In the genomic region with DNA sequence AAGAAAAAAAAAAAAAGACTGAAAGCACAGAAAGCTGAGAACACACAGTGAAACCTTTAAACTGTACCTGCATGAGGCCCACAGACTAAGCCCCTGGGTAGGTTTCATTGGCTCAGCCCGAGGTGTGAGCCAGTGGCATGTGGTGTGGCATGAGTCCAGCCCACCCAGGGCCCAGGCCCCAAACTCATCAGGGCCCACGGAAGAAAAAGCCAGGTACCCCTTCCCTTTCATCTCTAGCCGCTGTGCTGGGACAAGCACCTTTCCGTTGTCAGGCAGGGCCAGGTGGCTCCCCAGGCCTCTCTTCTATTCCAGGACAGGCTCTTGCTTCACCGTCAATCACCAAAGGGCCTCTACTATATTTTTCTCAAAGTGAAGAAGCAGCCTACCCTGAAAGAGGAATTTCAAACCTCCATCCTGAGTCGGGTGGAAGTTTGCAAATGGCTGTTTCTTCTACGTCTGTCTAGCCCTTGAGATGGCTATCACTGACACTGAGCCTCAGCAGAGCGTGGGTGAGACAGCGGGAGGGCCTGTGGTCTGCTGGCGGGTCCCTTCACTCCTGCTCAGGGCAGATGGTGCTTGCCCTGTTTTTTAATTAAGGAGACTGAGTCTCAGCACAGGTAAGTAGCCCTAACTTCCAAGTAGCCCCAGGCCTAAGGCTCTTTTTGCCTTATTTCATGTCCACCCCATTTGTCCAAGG, we compare ENCODE assay signal across 18 cellular contexts. TPM values are rescaled to one million over a fixed set of nuclear protein-coding genes. Genes with fewer than 3 reads are reported as not detected.
A peak's percentile ranks its signal among the peaks of the same experiment; 100 is the strongest.
DNase-seq lines count a peak whose midpoint lies in the region; ATAC-seq and TF ChIP-seq lines count a peak whose summit lies in the region.
"Had no signal": no experiment of that assay in that cellular context is flagged by ENCODE, and none has a peak within 500 bp of the region (broad histone marks: within the 10 kb centered on the region; RNA-seq: fewer than 3 reads in every experiment).

No MANE protein-coding gene starts in this region.

- no peak overlapping the region for H3K18ac ChIP-seq in mesenchymal stem cell (ENCODE audit: low read depth in 1 of 2, low read length in 2 of 2)

- H3K79me1 ChIP-seq in mesenchymal stem cell (replicated peaks; ENCODE audit: low read length, poor library complexity, severe bottlenecking) = peaks cover 7% of the 10 kb centered on the region

- H3K4me3 ChIP-seq in breast epithelium (no peak overlapping the region), WERI-Rb-1 (ENCODE audit: low read depth, low read length) (no peak overlapping the region), mesenchymal stem cell (ENCODE audit: insufficient read depth in 1 of 2, low read depth in 1 of 2, low read length in 2 of 2) (no peak overlapping the region), tibial nerve (no peak overlapping the region)
- H3K4me3 ChIP-seq: mucosa of descending colon, psoas muscle had no signal

- DNase-seq in MCF 10A (ENCODE audit: unreplicated experiment) (no peak), breast epithelium (ENCODE audit: low spot score in 2 of 2) (no peak), WERI-Rb-1 (no peak), mesenchymal stem cell (no peak), tibial nerve (ENCODE audit: low spot score in 2 of 2) (no peak), NCI-H1417 treated with DMSO at 0.1 percent for 48 hours (lab: John Stamatoyannopoulos, UW) (no peak), superior temporal gyrus (ENCODE audit: extremely low spot score) (no peak)
- DNase-seq: ACHN; activated CD4-positive, alpha-beta T cell treated with anti-CD3 and anti-CD28 coated beads for 1 hour; activated T-cell treated with anti-CD3 and anti-CD28 coated beads for 4 hours; mucosa of descending colon; NCI-H2081 treated with DMSO at 0.1 percent for 48 hours; NCI-H774; psoas muscle had no signal

- peak overlapping the region; percentile 89 for H3K27ac Mint-ChIP-seq in MCF 10A (ENCODE audit: low read depth, unreplicated experiment)
- H3K27ac Mint-ChIP-seq: T-helper 1 cell treated with Interleukin-12 subunit alpha and Interleukin-12 subunit beta and Interleukin-4 antibody, amounts not matched to agents 30 μg/mL and 1 μg/mL, for 36 hours had no signal

- no TSS peak for BruUV-seq in MCF 10A (replicated peaks; lab: Mats Ljungman, UMichigan)

- no peak overlapping the region for H2AK5ac ChIP-seq in mesenchymal stem cell (ENCODE audit: low read length, severe bottlenecking)

- no peak overlapping the region for H3K4ac ChIP-seq in mesenchymal stem cell (ENCODE audit: low read depth in 1 of 2, low read length in 2 of 2)

- H2AFZ ChIP-seq in mesenchymal stem cell (ENCODE audit: low read depth, low read length) = no peak overlapping the region

- H3K27me3 ChIP-seq in breast epithelium (no peaks in the 10 kb centered on the region), WERI-Rb-1 (ENCODE audit: insufficient read depth, low read depth, severe bottlenecking) (no peaks in the 10 kb centered on the region), mesenchymal stem cell (ENCODE audit: control insufficient read depth in 1 of 2, insufficient read depth in 1 of 2, low read length in 2 of 2) (no peaks in the 10 kb centered on the region), tibial nerve (no peaks in the 10 kb centered on the region)

- peak overlapping the region; percentile 15 for H3K9ac ChIP-seq in mesenchymal stem cell (ENCODE audit: low read length)

- no peak overlapping the region for H2BK15ac ChIP-seq in mesenchymal stem cell (ENCODE audit: low read depth, poor library complexity, severe bottlenecking)

- H3K36me3 ChIP-seq in breast epithelium (no peaks in the 10 kb centered on the region), WERI-Rb-1 (peaks cover 44% of the 10 kb centered on the region), mesenchymal stem cell (ENCODE audit: control insufficient read depth in 1 of 2, insufficient read depth in 2 of 2, low read depth in 1 of 2, low read length in 2 of 2) (peaks cover 30 to 41% of the 10 kb centered on the region in 2 experiments), tibial nerve (peaks cover 0 to 30% (median 6%) of the 10 kb centered on the region in 3 donors)

- H3K9me3 Mint-ChIP-seq in MCF 10A (ENCODE audit: unreplicated experiment) = no peaks in the 10 kb centered on the region
- H3K9me3 Mint-ChIP-seq: activated naive CD4-positive, alpha-beta T cell treated with anti-CD3 and anti-CD28 coated beads, Interleukin-2, amount 50 U/mL, for 72 hours; T-helper 1 cell treated with Interleukin-12 subunit alpha and Interleukin-12 subunit beta and Interleukin-4 antibody, amounts not matched to agents 30 μg/mL and 1 μg/mL, for 36 hours had no signal

- no peak overlapping the region for H3K4me2 ChIP-seq in mesenchymal stem cell (ENCODE audit: low read length, poor library complexity, severe bottlenecking)

- H3K27ac ChIP-seq in breast epithelium = peak overlapping the region in 1 of 2 donors; percentile 24
- H3K27ac ChIP-seq in WERI-Rb-1 = peak overlapping the region; percentile 28; the same call in 1 of the 2 replicates
- no peak overlapping the region for H3K27ac ChIP-seq in mesenchymal stem cell (ENCODE audit: low read length, poor library complexity, severe bottlenecking)
- peak overlapping the region; percentile 76 to 100 (median 100) for H3K27ac ChIP-seq in tibial nerve
- H3K27ac ChIP-seq: psoas muscle had no signal

- WGBS in mesenchymal stem cell = 86% methylated on average over 10 of the region's 10 CpGs
- 73 to 81% methylated on average over 10 of the region's 10 CpGs for WGBS in tibial nerve, 2 donors

- ATAC-seq in HG03025 (IDR thresholded peaks at IDR 0.05; ENCODE audit: low FRiP score, unreplicated experiment) = no peak
- ATAC-seq: activated naive CD4-positive, alpha-beta T cell treated with anti-CD3 and anti-CD28 coated beads, Interleukin-2, amount 50 U/mL, for 72 hours; mucosa of descending colon had no signal

- no peaks in the 10 kb centered on the region for H3K27me3 Mint-ChIP-seq in MCF 10A (ENCODE audit: insufficient read depth, unreplicated experiment)

- peaks cover 24% of the 10 kb centered on the region for H3K36me3 Mint-ChIP-seq in MCF 10A (ENCODE audit: insufficient read depth, unreplicated experiment)
- H3K36me3 Mint-ChIP-seq: activated naive CD4-positive, alpha-beta T cell treated with anti-CD3 and anti-CD28 coated beads, Interleukin-2, amount 50 U/mL, for 72 hours had no signal

- H4K8ac ChIP-seq in mesenchymal stem cell (ENCODE audit: low read length) = no peak overlapping the region

- H3K4me1 ChIP-seq in breast epithelium = peaks cover 10 to 13% of the 10 kb centered on the region in 2 donors
- H3K4me1 ChIP-seq in mesenchymal stem cell (ENCODE audit: control insufficient read depth, insufficient read depth, low read depth, low read length) = peaks cover 19% of the 10 kb centered on the region
- H3K4me1 ChIP-seq in tibial nerve = peaks cover 0 to 81% (median 44%) of the 10 kb centered on the region in 4 donors
- H3K4me1 ChIP-seq: psoas muscle had no signal

- no peak overlapping the region for H2BK12ac ChIP-seq in mesenchymal stem cell (ENCODE audit: low read length in 2 of 2)

- peaks cover 38% of the 10 kb centered on the region for H3K4me1 Mint-ChIP-seq in MCF 10A (ENCODE audit: insufficient read depth, unreplicated experiment)

- intact Hi-C loops in MCF 10A (cut with micrococcal nuclease) = no loop called here
- intact Hi-C loops in breast epithelium (cut with DNase I; ENCODE audit: low total_unique reads) = no loop called here

- H3K9me3 ChIP-seq in breast epithelium = no peaks in the 10 kb centered on the region
- H3K9me3 ChIP-seq in WERI-Rb-1 (ENCODE audit: severe bottlenecking) = no peaks in the 10 kb centered on the region
- H3K9me3 ChIP-seq in mesenchymal stem cell (ENCODE audit: control insufficient read depth, low read length) = no peaks in the 10 kb centered on the region
- H3K9me3 ChIP-seq in tibial nerve = no peaks in the 10 kb centered on the region
- H3K9me3 ChIP-seq: mucosa of descending colon, psoas muscle had no signal

- H2BK5ac ChIP-seq in mesenchymal stem cell (ENCODE audit: low read depth, low read length, poor library complexity, severe bottlenecking) = no peak overlapping the region

- no peak overlapping the region for H2BK120ac ChIP-seq in mesenchymal stem cell (ENCODE audit: low read depth, low read length)

- no peak overlapping the region for H4K91ac ChIP-seq in mesenchymal stem cell (ENCODE audit: low read length)

- CTCF ChIA-PET in MCF 10A (lab: Yijun Ruan, JAX) = interaction anchor here (0.9 to 18.2 kb wide), 6 partner anchors 9 to 112 kb away, joined by 3 to 445 read pairs (median 13); a partner anchor contains a TSS

- H3K4me3 Mint-ChIP-seq in MCF 10A (ENCODE audit: unreplicated experiment) = no peak overlapping the region
- H3K4me3 Mint-ChIP-seq: T-helper 1 cell treated with Interleukin-12 subunit alpha and Interleukin-12 subunit beta and Interleukin-4 antibody, amounts not matched to agents 30 μg/mL and 1 μg/mL, for 36 hours had no signal

- TF ChIP-seq CTCF in MCF 10A (IDR thresholded peaks at IDR 0.05; ENCODE audit: unreplicated experiment) (no peak), breast epithelium (IDR thresholded peaks at IDR 0.05) (no peak), WERI-Rb-1 (IDR thresholded peaks at IDR 0.05; ENCODE audit: low read depth, low read length) (no peak), tibial nerve (IDR thresholded peaks at IDR 0.05) (no peak)

- H3K23ac ChIP-seq in mesenchymal stem cell (ENCODE audit: low read length in 2 of 2) = no peak overlapping the region

- POLR2A ChIA-PET in MCF 10A (lab: Yijun Ruan, JAX) = interaction anchor here (1.4 to 11.1 kb wide), 9 partner anchors 10 to 129 kb away, joined by 4 to 170 read pairs (median 15); a partner anchor contains a TSS

- TF ChIP-seq EP300 in tibial nerve (IDR thresholded peaks at IDR 0.05) = no peak

- TF ChIP-seq POLR2A in breast epithelium (IDR thresholded peaks at IDR 0.05) = no peak
- no peak for TF ChIP-seq POLR2A in tibial nerve (IDR thresholded peaks at IDR 0.05)

- no peak overlapping the region for H3K14ac ChIP-seq in mesenchymal stem cell (ENCODE audit: low read length in 2 of 2)

RNA-seq across cellular contexts. Expression of a gene that starts 8.6 kb away (rescaled TPM):
- total RNA-seq in MCF 10A (2022) = 58.2 and 59.8 TPM in 2 replicates
- total RNA-seq in breast epithelium = 10 to 100 TPM; 49.9 to 88.3 (median 59.0) TPM
- polyA plus RNA-seq in mesenchymal stem cell (2013, experiment 1 of 2) = 32.5 TPM
- 34.8 TPM for polyA plus RNA-seq in mesenchymal stem cell (2013, experiment 2 of 2)
- total RNA-seq in tibial nerve = 100 to 1,000 TPM in 3 of 4 donors, 10 to 100 TPM in 1; 95.7 to 106 (median 102) TPM

RNA-seq across cellular contexts. Expression of a gene that starts 21.5 kb away (rescaled TPM):
- total RNA-seq in MCF 10A (2022) (not detected in 2 replicates), breast epithelium (under 1 TPM in 2 of 3 donors, not detected in 1; 0.33 to 0.44 TPM), tibial nerve (not detected)
- polyA plus RNA-seq in mesenchymal stem cell (2013, experiment 1 of 2) = 0.36 TPM
- 0.47 TPM for polyA plus RNA-seq in mesenchymal stem cell (2013, experiment 2 of 2)
- total RNA-seq: subcutaneous adipose tissue had no signal

RNA-seq across cellular contexts. Expression of a gene that starts 34.0 kb away (rescaled TPM):
- total RNA-seq in MCF 10A (2022) = 37.2 and 80.5 TPM in 2 replicates
- total RNA-seq in breast epithelium = 10 to 100 TPM in 2 of 3 donors, 1 to 10 TPM in 1; 5.4 to 73.3 (median 48.8) TPM
- 11.2 TPM for polyA plus RNA-seq in mesenchymal stem cell (2013, experiment 1 of 2)
- polyA plus RNA-seq in mesenchymal stem cell (2013, experiment 2 of 2) = 9.3 TPM
- total RNA-seq in tibial nerve = 10 to 100 TPM in 1 of 4 donors, 1 to 10 TPM in 3; 8.0 to 24.6 (median 9.4) TPM

RNA-seq across cellular contexts. Expression of a gene that starts 34.7 kb away (rescaled TPM):
- total RNA-seq in MCF 10A (2022) (not detected in 2 replicates), breast epithelium (under 1 TPM in 1 of 3 donors, not detected in 2; 0.16 TPM), tibial nerve (not detected)
- not detected for polyA plus RNA-seq in mesenchymal stem cell (2013, experiment 1 of 2)
- not detected for polyA plus RNA-seq in mesenchymal stem cell (2013, experiment 2 of 2)
- total RNA-seq: activated naive CD4-positive, alpha-beta T cell treated with anti-CD3 and anti-CD28 coated beads, Interleukin-2, amount 50 U/mL, for 72 hours; mucosa of descending colon; psoas muscle; subcutaneous adipose tissue had no signal

RNA-seq across cellular contexts. Expression of a gene that starts 42.4 kb away (rescaled TPM):
- 33.4 and 42.7 TPM in 2 replicates for total RNA-seq in MCF 10A (2022)
- total RNA-seq in breast epithelium = 10 to 100 TPM; 13.1 to 18.1 (median 16.4) TPM
- polyA plus RNA-seq in mesenchymal stem cell (2013, experiment 1 of 2) = 17.1 TPM
- polyA plus RNA-seq in mesenchymal stem cell (2013, experiment 2 of 2) = 15.8 TPM
- total RNA-seq in tibial nerve = 10 to 100 TPM in 3 of 4 donors, 1 to 10 TPM in 1; 9.6 to 17.7 (median 15.3) TPM
